ENCODE assay signal across 20 cellular contexts in the genomic region with DNA sequence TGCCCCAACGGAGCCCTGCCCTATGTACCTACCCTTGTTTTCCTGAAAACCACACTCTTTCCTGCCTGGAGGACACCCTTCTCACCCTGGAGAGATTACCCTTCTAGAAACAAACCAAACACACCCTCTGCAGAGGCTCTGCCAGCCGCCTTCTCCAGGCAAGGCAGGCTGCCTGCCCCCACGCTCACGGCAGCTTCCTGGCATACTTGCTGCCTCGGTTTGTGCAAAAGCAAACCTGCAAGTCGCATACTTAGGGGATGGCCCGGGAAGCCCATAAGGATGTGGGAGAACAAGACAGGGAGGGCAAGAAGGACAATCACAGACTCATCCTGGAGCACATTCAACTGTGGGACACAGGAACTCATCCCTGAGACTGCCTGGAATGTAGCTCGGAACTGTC.
"Had no signal": no experiment of that assay in that cellular context is flagged by ENCODE, and none has a peak within 500 bp of the region (broad histone marks: within the 10 kb centered on the region; RNA-seq: fewer than 3 reads in every experiment).

No MANE protein-coding gene starts in this region.

- H3K27ac ChIP-seq: heart right ventricle, psoas muscle had no signal

- H3K9me3 ChIP-seq: breast epithelium, heart right ventricle, mucosa of descending colon, psoas muscle had no signal

- H3K27ac Mint-ChIP-seq: activated naive CD8-positive, alpha-beta T cell; activated T-helper 2 cell treated with anti-CD3 and anti-CD28 coated beads, Interferon-gamma antibody, Interleukin-2, Interleukin-4, amounts not matched to agents 10 μg/mL and 5 μg/mL and 100 μg/mL, durations not matched to agents 14 hours and 24 hours and 36 hours; nephron progenitor cell; WTC11 had no signal

- DNase-seq: activated CD4-positive, alpha-beta T cell treated with anti-CD3 and anti-CD28 coated beads, Interleukin-2, amount 50 U/mL, for 48 hours; activated CD8-positive, alpha-beta memory T cell treated with anti-CD3 and anti-CD28 coated beads, Interleukin-2, amount 50 U/mL, for 48 hours; activated naive CD4-positive, alpha-beta T cell; activated T-cell treated with anti-CD3 and anti-CD28 coated beads, Interleukin-2, amount 50 U/mL, for 4 hours; cortex of kidney; heart right ventricle; left colon; mesenchymal stem cell; mucosa of descending colon; nephron progenitor cell; psoas muscle; right cardiac atrium; stimulated activated CD4-positive, alpha-beta T cell treated with anti-CD3 and anti-CD28 coated beads, Interleukin-4, amount 100 ng/mL, for 24 hours; stimulated activated naive CD4-positive, alpha-beta T cell treated with Interleukin-2 at 50 U/mL for 16 hours; T-helper 1 cell; T1000 had no signal

- H3K36me3 ChIP-seq: breast epithelium, heart right ventricle had no signal

- H3K4me1 ChIP-seq: breast epithelium, psoas muscle had no signal

- H3K36me3 Mint-ChIP-seq: activated naive CD8-positive, alpha-beta T cell; WTC11 had no signal

- H3K4me3 ChIP-seq: breast epithelium, heart right ventricle, mucosa of descending colon, psoas muscle had no signal

- ATAC-seq: activated T-cell treated with anti-CD3 and anti-CD28 coated beads, Interleukin-2, amount 50 U/mL, for 4 hours; heart right ventricle; left colon; mucosa of descending colon; psoas muscle; right cardiac atrium; WTC11 had no signal

- H3K9me3 Mint-ChIP-seq: activated T-cell treated with anti-CD3 and anti-CD28 coated beads, Interleukin-2, amount 50 U/mL, for 4 hours; activated T-helper 2 cell treated with anti-CD3 and anti-CD28 coated beads, Interferon-gamma antibody, Interleukin-2, Interleukin-4, amounts not matched to agents 10 μg/mL and 5 μg/mL and 100 μg/mL, durations not matched to agents 14 hours and 24 hours and 36 hours; nephron progenitor cell; WTC11 had no signal

- H3K4me3 Mint-ChIP-seq: activated naive CD8-positive, alpha-beta T cell; activated T-cell treated with anti-CD3 and anti-CD28 coated beads, Interleukin-2, amount 50 U/mL, for 4 hours; nephron progenitor cell; WTC11 had no signal

- H3K27me3 ChIP-seq: breast epithelium had no signal
